ENCODE assay signal across 9 cellular contexts in the genomic region with DNA sequence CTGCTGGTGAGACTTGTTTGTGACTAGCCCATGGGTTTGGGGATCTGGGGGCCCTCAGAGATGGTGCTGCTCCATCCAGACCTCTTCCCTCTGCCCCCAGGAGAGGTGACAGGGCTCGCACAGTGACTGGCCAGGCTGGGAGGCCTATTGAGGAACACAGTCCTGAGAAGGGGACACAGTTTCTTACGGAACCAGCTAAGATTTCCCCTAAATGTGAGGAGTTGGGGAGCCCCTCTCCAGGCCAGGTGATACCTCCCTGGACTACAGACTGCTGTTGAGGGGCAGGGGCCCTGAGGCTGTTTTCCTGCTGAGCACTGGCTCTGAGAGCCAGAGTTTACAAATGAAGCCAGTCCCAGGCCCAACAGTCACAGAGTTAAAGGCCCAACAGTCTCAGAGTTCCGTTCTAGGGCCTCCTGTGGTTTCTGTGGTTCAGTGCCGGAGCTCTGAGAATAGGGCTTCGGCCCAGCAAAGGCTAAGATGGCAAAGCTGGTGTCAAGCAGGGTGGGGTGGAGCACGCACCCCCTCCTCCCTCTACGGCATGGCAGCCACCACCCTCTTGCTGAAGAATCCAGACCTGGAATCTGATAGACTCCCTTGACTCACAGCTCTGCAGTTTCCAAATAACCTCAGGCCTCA.
A peak's percentile ranks its signal among the peaks of the same experiment; 100 is the strongest.
DNase-seq lines count a peak whose midpoint lies in the region; ATAC-seq lines count a peak whose summit lies in the region.
"Had no signal": no experiment of that assay in that cellular context is flagged by ENCODE, and none has a peak within 500 bp of the region (broad histone marks: within the 10 kb centered on the region; RNA-seq: fewer than 3 reads in every experiment).

No MANE protein-coding gene starts in this region.

- no peaks in the 10 kb centered on the region for H3K27me3 Mint-ChIP-seq in stimulated activated memory B cell treated with anti-CD40 and anti-IgM and Interleukin-4, amounts not matched to agents 10 μg/mL and 1 μg/mL and 100 μg/mL, for 72 hours

- no peaks in the 10 kb centered on the region for H3K9me3 ChIP-seq in KOPT-K1 (ENCODE audit: insufficient read depth, low read length, poor library complexity, severe bottlenecking)

- DNase-seq in NOMO-1 (lab: John Stamatoyannopoulos, UW; ENCODE audit: unreplicated experiment in 2 of 2): peak; percentile 38 to 43
- no peak for DNase-seq in NOMO-1 treated with dmso at 0.1 percent for 144 hours (lab: John Stamatoyannopoulos, UW; ENCODE audit: unreplicated experiment)
- DNase-seq in hepatic stellate cell (ENCODE audit: low spot score): no peak
- no peak for DNase-seq in SHP77 (lab: John Stamatoyannopoulos, UW)
- DNase-seq in NCI-H1092 treated with DMSO at 0.1 percent for 48 hours (lab: John Stamatoyannopoulos, UW): no peak
- DNase-seq: NCI-H2227 treated with DMSO at 0.1 percent for 48 hours had no signal

- no peaks in the 10 kb centered on the region for H3K9me3 Mint-ChIP-seq in stimulated activated memory B cell treated with anti-CD40 and anti-IgM and Interleukin-4, amounts not matched to agents 10 μg/mL and 1 μg/mL and 100 μg/mL, for 72 hours

- peaks cover 5% of the 10 kb centered on the region for H3K36me3 Mint-ChIP-seq in stimulated activated memory B cell treated with anti-CD40 and anti-IgM and Interleukin-4, amounts not matched to agents 10 μg/mL and 1 μg/mL and 100 μg/mL, for 72 hours

- H3K4me3 Mint-ChIP-seq in stimulated activated memory B cell treated with anti-CD40 and anti-IgM and Interleukin-4, amounts not matched to agents 10 μg/mL and 1 μg/mL and 100 μg/mL, for 72 hours: peak overlapping the region; percentile 95

- peak overlapping the region; percentile 89 for H3K27ac Mint-ChIP-seq in stimulated activated memory B cell treated with anti-CD40 and anti-IgM and Interleukin-4, amounts not matched to agents 10 μg/mL and 1 μg/mL and 100 μg/mL, for 72 hours

- H3K27ac ChIP-seq in KOPT-K1 (ENCODE audit: low read depth, low read length, poor library complexity, severe bottlenecking) (peak overlapping the region; percentile 98), angular gyrus (ENCODE audit: low read depth, low read length) (peak overlapping the region; percentile 83)

- peaks cover 9% of the 10 kb centered on the region; the same call in 1 of the 2 replicates for H3K36me3 ChIP-seq in KOPT-K1 (ENCODE audit: insufficient read depth, low read length)

- peaks cover 81% of the 10 kb centered on the region for H3K4me1 Mint-ChIP-seq in stimulated activated memory B cell treated with anti-CD40 and anti-IgM and Interleukin-4, amounts not matched to agents 10 μg/mL and 1 μg/mL and 100 μg/mL, for 72 hours

- ATAC-seq in stimulated activated memory B cell treated with anti-CD40 and anti-IgM and Interleukin-4, amounts not matched to agents 10 μg/mL and 1 μg/mL and 100 μg/mL, for 72 hours: peak; percentile 74

Comparison
In these comparisons a context has a peak if more than half of its experiments do, and no peak if none do; other contexts are left out.
1. DNase-seq: peak in NOMO-1 (2 of 2); none in NOMO-1 treated with dmso at 0.1 percent for 144 hours (single experiment), hepatic stellate cell (single experiment), SHP77 (0 of 2) and NCI-H1092 treated with DMSO at 0.1 percent for 48 hours (single experiment).